Comparison of ENCODE assay signal across 8 cellular contexts in genomic region chr11:85647078-85647477, GRCh38. TPM values are rescaled to one million over a fixed set of nuclear protein-coding genes. Genes with fewer than 3 reads are reported as not detected.
DNase-seq lines count a peak whose midpoint lies in the region; ATAC-seq, FAIRE-seq and TF ChIP-seq lines count a peak whose summit lies in the region.

No MANE protein-coding gene starts in this region.

- no peak for FAIRE-seq in H54 (lab: Jason Lieb, UNC)

- H3K36me3 ChIP-seq in KOPT-K1 (ENCODE audit: insufficient read depth, low read length) (peaks cover 19% of the 10 kb centered on the region), ectodermal cell (ENCODE audit: control insufficient read depth, insufficient read depth, low read length) (no peaks in the 10 kb centered on the region), neutrophil (no peaks in the 10 kb centered on the region)

- peak; percentile 2 for ATAC-seq in GM18858 (IDR thresholded peaks at IDR 0.05; ENCODE audit: unreplicated experiment)

- no peaks in the 10 kb centered on the region for H3K27me3 ChIP-seq in ectodermal cell (ENCODE audit: control insufficient read depth, insufficient read depth, low read length, poor library complexity, severe bottlenecking)
- peaks cover 41% of the 10 kb centered on the region for H3K27me3 ChIP-seq in neutrophil

- TF ChIP-seq POLR2A in H54 (IDR thresholded peaks at IDR 0.05; ENCODE audit: low read depth, low read length): no peak

- H3K4me3 ChIP-seq in ectodermal cell (ENCODE audit: insufficient read depth, low read depth, low read length) (peak overlapping the region; percentile 62), neutrophil (ENCODE audit: low read depth in 1 of 2, low read length in 1 of 2) (peak overlapping the region; percentile 83)

- DNase-seq in H54 (ENCODE audit: insufficient read length, low spot score) (no peak), NCI-H2081 treated with DMSO at 0.1 percent for 48 hours (lab: John Stamatoyannopoulos, UW) (no peak), cerebellum (ENCODE audit: low spot score) (no peak), NOMO-1 (lab: John Stamatoyannopoulos, UW; ENCODE audit: unreplicated experiment in 2 of 2) (no peak)

- WGBS in ectodermal cell, 2 experiments: 82 to 84% methylated on average over 2 of the region's 2 CpGs

- no peak for TF ChIP-seq CTCF in neutrophil (IDR thresholded peaks at IDR 0.05)

- H3K9me3 ChIP-seq in KOPT-K1 (ENCODE audit: insufficient read depth, low read length, poor library complexity, severe bottlenecking): no peaks in the 10 kb centered on the region
- no peaks in the 10 kb centered on the region for H3K9me3 ChIP-seq in ectodermal cell (ENCODE audit: control insufficient read depth, low read length)
- H3K9me3 ChIP-seq in neutrophil: no peaks in the 10 kb centered on the region

- no peaks in the 10 kb centered on the region for H3K4me1 ChIP-seq in ectodermal cell (ENCODE audit: control insufficient read depth, insufficient read depth, low read length)
- H3K4me1 ChIP-seq in neutrophil (ENCODE audit: control insufficient read depth in 1 of 2, insufficient read depth in 1 of 2, low read depth in 1 of 2, low read length in 1 of 2): peaks cover 13 to 16% of the 10 kb centered on the region in 2 experiments

- H3K27ac ChIP-seq in KOPT-K1 (ENCODE audit: low read depth, low read length, poor library complexity, severe bottlenecking) (peak overlapping the region; percentile 67), ectodermal cell (ENCODE audit: insufficient read depth, low read depth, low read length, poor library complexity, severe bottlenecking) (no peak overlapping the region), neutrophil (peak overlapping the region; percentile 84)

RNA-seq across cellular contexts. Expression of gene TMEM126A, which starts 0.7 kb away (rescaled TPM):
- 39.5 TPM for polyA plus RNA-seq in ectodermal cell (2013, experiment 1 of 4)
- polyA plus RNA-seq in ectodermal cell (2013, experiment 2 of 4): 35.8 TPM
- 36.5 TPM for polyA plus RNA-seq in ectodermal cell (2013, experiment 3 of 4)
- 38.3 TPM for polyA plus RNA-seq in ectodermal cell (2013, experiment 4 of 4)
- total RNA-seq in cerebellum: 24.0 TPM

RNA-seq across cellular contexts. Expression of gene CREBZF, which starts 17.9 kb away (rescaled TPM):
- polyA plus RNA-seq in ectodermal cell (2013, experiment 1 of 4): 67.6 TPM
- polyA plus RNA-seq in ectodermal cell (2013, experiment 2 of 4): 73.5 TPM
- polyA plus RNA-seq in ectodermal cell (2013, experiment 3 of 4): 55.3 TPM
- polyA plus RNA-seq in ectodermal cell (2013, experiment 4 of 4): 58.2 TPM
- 82.5 TPM for total RNA-seq in cerebellum

RNA-seq across cellular contexts. Expression of gene TMEM126B, which starts 18.7 kb away (rescaled TPM):
- 82.1 TPM for polyA plus RNA-seq in ectodermal cell (2013, experiment 1 of 4)
- polyA plus RNA-seq in ectodermal cell (2013, experiment 2 of 4): 72.6 TPM
- polyA plus RNA-seq in ectodermal cell (2013, experiment 3 of 4): 75.1 TPM
- polyA plus RNA-seq in ectodermal cell (2013, experiment 4 of 4): 77.7 TPM
- total RNA-seq in cerebellum: 37.7 TPM

RNA-seq across cellular contexts. Expression of gene DLG2, which starts 19.9 kb away (rescaled TPM):
- 3.5 TPM for polyA plus RNA-seq in ectodermal cell (2013, experiment 1 of 4)
- polyA plus RNA-seq in ectodermal cell (2013, experiment 2 of 4): 2.9 TPM
- 1.9 TPM for polyA plus RNA-seq in ectodermal cell (2013, experiment 3 of 4)
- 2.4 TPM for polyA plus RNA-seq in ectodermal cell (2013, experiment 4 of 4)
- 165 TPM for total RNA-seq in cerebellum

RNA-seq across cellular contexts. Expression of gene CCDC89, which starts 38.9 kb away (rescaled TPM):
- 0.39 TPM for polyA plus RNA-seq in ectodermal cell (2013, experiment 1 of 4)
- 0.32 TPM for polyA plus RNA-seq in ectodermal cell (2013, experiment 2 of 4)
- not detected for polyA plus RNA-seq in ectodermal cell (2013, experiment 3 of 4)
- 0.32 TPM for polyA plus RNA-seq in ectodermal cell (2013, experiment 4 of 4)
- 1.4 TPM for total RNA-seq in cerebellum
